Comparison of ENCODE assay signal across 15 cellular contexts in genomic region chr10:60739581-60739980, GRCh38. TPM values are rescaled to one million over a fixed set of nuclear protein-coding genes. Genes with fewer than 3 reads are reported as not detected.
DNase-seq lines count a peak whose midpoint lies in the region; ATAC-seq and TF ChIP-seq lines count a peak whose summit lies in the region.
"Had no signal": no experiment of that assay in that cellular context is flagged by ENCODE, and none has a peak within 500 bp of the region (broad histone marks: within the 10 kb centered on the region; RNA-seq: fewer than 3 reads in every experiment).

No MANE protein-coding gene starts in this region.

- in situ Hi-C loops in astrocyte of the spinal cord (cut with HindIII; ENCODE audit: low sequenced_read_pairs) = no loop called here

- DNase-seq in EH (ENCODE audit: low read depth) = peak; percentile 7
- DNase-seq in astrocyte of the spinal cord (ENCODE audit: low read depth, low spot score) = peak; percentile 43
- peak; percentile 88 for DNase-seq in fibroblast of villous mesenchyme (ENCODE audit: low read depth)
- DNase-seq in smooth muscle cell (lab: John Stamatoyannopoulos, UW; ENCODE audit: unreplicated experiment) = no peak
- no peak for DNase-seq in kidney glomerular epithelial cell (lab: John Stamatoyannopoulos, UW)
- DNase-seq: NCI-H1436 treated with DMSO at 0.1 percent for 48 hours, NCI-H2081, NCI-H524 treated with DMSO at 0.1 percent for 48 hours, SJCRH30 had no signal

- H3K79me2 ChIP-seq in smooth muscle cell (ENCODE audit: low read depth) = peaks cover under 1% of the 10 kb centered on the region

- H3K9ac ChIP-seq in smooth muscle cell (ENCODE audit: low read depth) = no peak overlapping the region

- H3K4me1 ChIP-seq in smooth muscle cell (ENCODE audit: low read depth) = peaks cover 10% of the 10 kb centered on the region
- H3K4me1 ChIP-seq: HAP-1, SJCRH30 had no signal

- H2AFZ ChIP-seq in smooth muscle cell (ENCODE audit: low read depth) = no peak overlapping the region

- peak overlapping the region; percentile 79 for H3K4me2 ChIP-seq in smooth muscle cell

- no peaks in the 10 kb centered on the region for H3K36me3 ChIP-seq in smooth muscle cell (ENCODE audit: low read depth)
- H3K36me3 ChIP-seq: HAP-1, SJCRH30 had no signal

- ATAC-seq in GM19395 (IDR thresholded peaks at IDR 0.05; ENCODE audit: unreplicated experiment) (no peak), HG02981 (IDR thresholded peaks at IDR 0.05; ENCODE audit: unreplicated experiment) (no peak)
- ATAC-seq: K562 had no signal

- no peaks in the 10 kb centered on the region for H3K27me3 ChIP-seq in smooth muscle cell (ENCODE audit: low read depth)
- H3K27me3 ChIP-seq: SJCRH30 had no signal

- TF ChIP-seq CTCF in astrocyte of the spinal cord (IDR thresholded peaks at IDR 0.05; ENCODE audit: low read depth, low read length) = no peak
- TF ChIP-seq CTCF in fibroblast of villous mesenchyme (IDR thresholded peaks at IDR 0.05; ENCODE audit: insufficient read depth, low read depth, low read length) = no peak
- TF ChIP-seq CTCF in smooth muscle cell (IDR thresholded peaks at IDR 0.05; ENCODE audit: borderline replicate concordance, insufficient read depth, poor library complexity, severe bottlenecking) = no peak

- H3K27ac ChIP-seq in smooth muscle cell (ENCODE audit: low read depth) = peak overlapping the region; percentile 90
- H3K27ac ChIP-seq: C4-2B, RWPE1, SJCRH30 had no signal

- no peaks in the 10 kb centered on the region for H3K9me3 ChIP-seq in smooth muscle cell (replicated peaks; ENCODE audit: low read depth)
- H3K9me3 ChIP-seq: HAP-1, SJCRH30 had no signal

- peaks cover 12% of the 10 kb centered on the region for H3F3A ChIP-seq in smooth muscle cell (ENCODE audit: low read depth)

- H3K4me3 ChIP-seq in astrocyte of the spinal cord (ENCODE audit: low read depth, low read length) (no peak overlapping the region), fibroblast of villous mesenchyme (ENCODE audit: low read depth, low read length) (no peak overlapping the region), smooth muscle cell (no peak overlapping the region)
- H3K4me3 ChIP-seq: HAP-1, K562, SJCRH30 had no signal

- H4K20me1 ChIP-seq in smooth muscle cell (ENCODE audit: low read depth) = no peaks in the 10 kb centered on the region

RNA-seq across cellular contexts. Expression of gene CDK1, which starts 38.7 kb away (rescaled TPM):
- total RNA-seq in fibroblast of villous mesenchyme = 20.0 and 49.2 TPM in 2 replicates
- total RNA-seq in smooth muscle cell = 55.3 and 56.5 TPM in 2 replicates
- 44.0 and 46.6 TPM in 2 replicates for polyA plus RNA-seq in smooth muscle cell

Comparison
In these comparisons a context has a peak if more than half of its experiments do, and no peak if none do; other contexts are left out.
1. DNase-seq: peak in EH (single experiment), astrocyte of the spinal cord (single experiment) and fibroblast of villous mesenchyme (single experiment); none in smooth muscle cell (single experiment) and kidney glomerular epithelial cell (single experiment).